12 cellular contexts compared by ENCODE assay signal in genomic region chr9:1913931-1914330, GRCh38.
A peak's percentile ranks its signal among the peaks of the same experiment; 100 is the strongest.
DNase-seq lines count a peak whose midpoint lies in the region; TF ChIP-seq lines count a peak whose summit lies in the region.
"Had no signal": no experiment of that assay in that cellular context is flagged by ENCODE, and none has a peak within 500 bp of the region (broad histone marks: within the 10 kb centered on the region; RNA-seq: fewer than 3 reads in every experiment).

No MANE protein-coding gene starts in this region.

- H3K9me3 ChIP-seq in OCI-LY3 (ENCODE audit: insufficient read depth, low read length) (0 out of 2 replicates have a peak, but pooled peaks cover 3% of the 10 kb centered on the region), trophoblast cell (ENCODE audit: insufficient read depth, low read depth, low read length) (no peaks in the 10 kb centered on the region)
- H3K9me3 ChIP-seq: HAP-1 had no signal

- WGBS in trophoblast cell (ENCODE audit: extremely low coverage, insufficient coverage, insufficient read length), result no CpG with 5 or more reads among the region's 2 CpGs

- peak overlapping the region; percentile 36 for H3K4me2 ChIP-seq in OCI-LY3 (ENCODE audit: low read length)
- no peak overlapping the region for H3K4me2 ChIP-seq in trophoblast cell (ENCODE audit: low read length)
- H3K4me2 ChIP-seq: BLaER1 treated with 17β-estradiol and CSF1 and Interleukin-3, amounts not matched to agents 10 nM and 100 nM had no signal

- no peak overlapping the region for H3K4ac ChIP-seq in trophoblast cell (ENCODE audit: low read depth, low read length)

- H2BK120ac ChIP-seq in trophoblast cell (ENCODE audit: insufficient read depth, low read length, poor library complexity), result no peak overlapping the region

- H4K12ac ChIP-seq in trophoblast cell (ENCODE audit: low read depth, low read length), result no peak overlapping the region

- H3K14ac ChIP-seq in trophoblast cell (ENCODE audit: low read length), result no peak overlapping the region

- H2AFZ ChIP-seq in OCI-LY3 (ENCODE audit: low read depth, low read length), result no peak overlapping the region
- H2AFZ ChIP-seq in trophoblast cell (ENCODE audit: insufficient read depth, low read length, poor library complexity), result no peak overlapping the region

- H2BK5ac ChIP-seq in trophoblast cell (ENCODE audit: low read depth, low read length, poor library complexity), result no peak overlapping the region

- H3K79me2 ChIP-seq in OCI-LY3 (ENCODE audit: low read length) (0 out of 2 replicates have a peak, but pooled peaks cover 11% of the 10 kb centered on the region), trophoblast cell (ENCODE audit: control insufficient read depth, insufficient read depth, low read length, poor library complexity) (no peaks in the 10 kb centered on the region)

- H3K9ac ChIP-seq in OCI-LY3 (ENCODE audit: low read length) (peak overlapping the region; percentile 72), trophoblast cell (ENCODE audit: low read length) (no peak overlapping the region)
- H3K9ac ChIP-seq: BLaER1 treated with 17β-estradiol and CSF1 and Interleukin-3, amounts not matched to agents 10 nM and 100 nM had no signal

- H3K36me3 ChIP-seq in OCI-LY3 (replicated peaks; ENCODE audit: low read depth, low read length) (peaks cover 70% of the 10 kb centered on the region), trophoblast cell (ENCODE audit: control insufficient read depth in 1 of 2, insufficient read depth in 2 of 2, low read length in 2 of 2) (no peaks in the 10 kb centered on the region)
- H3K36me3 ChIP-seq: BLaER1 treated with 17β-estradiol and CSF1 and Interleukin-3, amounts not matched to agents 10 nM and 100 nM; HAP-1 had no signal

- H4K20me1 ChIP-seq in OCI-LY3 (ENCODE audit: insufficient read depth, low read length), result no peaks in the 10 kb centered on the region
- H4K20me1 ChIP-seq: BLaER1 treated with 17β-estradiol and CSF1 and Interleukin-3, amounts not matched to agents 10 nM and 100 nM had no signal

- H3K27ac ChIP-seq in OCI-LY3 (ENCODE audit: low read length) (peak overlapping the region; percentile 94), trophoblast cell (ENCODE audit: low read depth, low read length) (no peak overlapping the region)
- H3K27ac ChIP-seq: BLaER1 treated with 17β-estradiol and CSF1 and Interleukin-3, amounts not matched to agents 10 nM and 100 nM had no signal

- H3K27me3 ChIP-seq in OCI-LY3 (ENCODE audit: low read depth, low read length), result no peaks in the 10 kb centered on the region
- no peaks in the 10 kb centered on the region for H3K27me3 ChIP-seq in trophoblast cell (ENCODE audit: insufficient read depth, low read length)
- H3K27me3 ChIP-seq: BLaER1 treated with 17β-estradiol and CSF1 and Interleukin-3, amounts not matched to agents 10 nM and 100 nM had no signal

- H3K79me1 ChIP-seq in trophoblast cell (ENCODE audit: low read length), result no peaks in the 10 kb centered on the region

- H3K23ac ChIP-seq in trophoblast cell (ENCODE audit: low read length), result no peak overlapping the region

- no peak overlapping the region for H2BK12ac ChIP-seq in trophoblast cell (ENCODE audit: low read length)

- H2AK5ac ChIP-seq in trophoblast cell (ENCODE audit: low read length), result no peak overlapping the region

- H3K4me1 ChIP-seq in OCI-LY3 (ENCODE audit: low read length) (peaks cover 92% of the 10 kb centered on the region), trophoblast cell (ENCODE audit: control insufficient read depth in 1 of 2, insufficient read depth in 2 of 2, low read length in 2 of 2) (no peaks in the 10 kb centered on the region)
- H3K4me1 ChIP-seq: HAP-1 had no signal

- H4K8ac ChIP-seq in trophoblast cell (ENCODE audit: low read depth, low read length), result no peak overlapping the region

- H3K18ac ChIP-seq in trophoblast cell (ENCODE audit: low read length), result no peak overlapping the region

- no peak overlapping the region for H3K4me3 ChIP-seq in LNCaP clone FGC (ENCODE audit: low read depth, low read length)
- no peak overlapping the region for H3K4me3 ChIP-seq in OCI-LY3 (ENCODE audit: low read length)
- H3K4me3 ChIP-seq in trophoblast cell (ENCODE audit: low read depth, low read length), result no peak overlapping the region
- H3K4me3 ChIP-seq: BLaER1 treated with 17β-estradiol and CSF1 and Interleukin-3, amounts not matched to agents 10 nM and 100 nM; GM12878; HAP-1 had no signal

- DNase-seq in DMS153 (lab: John Stamatoyannopoulos, UW) (peak; percentile 27), DMS153 treated with DMSO at 0.1 percent for 48 hours (lab: John Stamatoyannopoulos, UW; ENCODE audit: unreplicated experiment) (no peak), LNCaP clone FGC (ENCODE audit: low read depth) (peak; percentile 74), trophoblast cell (peak; percentile 9 to 63), GF-D8 (lab: John Stamatoyannopoulos, UW) (no peak), NCI-H1417 (lab: John Stamatoyannopoulos, UW) (no peak)
- DNase-seq: 8988T; CD4-positive, CD25-positive, alpha-beta regulatory T cell had no signal

- TF ChIP-seq CTCF in LNCaP clone FGC (IDR thresholded peaks at IDR 0.05; ENCODE audit: control insufficient read depth, extremely low read depth, insufficient read depth), result no peak
- TF ChIP-seq CTCF in OCI-LY3 (IDR thresholded peaks at IDR 0.05; ENCODE audit: low read depth, low read length), result no peak

- no peak overlapping the region for H4K91ac ChIP-seq in trophoblast cell (ENCODE audit: low read depth, low read length)

Comparison
In these comparisons a context has a peak if more than half of its experiments do, and no peak if none do; other contexts are left out.
1. DNase-seq: peak in DMS153 (single experiment), LNCaP clone FGC (single experiment) and trophoblast cell (2 of 2); none in DMS153 treated with DMSO at 0.1 percent for 48 hours (single experiment), GF-D8 (single experiment) and NCI-H1417 (0 of 3).